ENCODE assay signal across 8 cellular contexts in genomic region chr17:55265434-55266021, GRCh38. TPM values are rescaled to one million over a fixed set of nuclear protein-coding genes. Genes with fewer than 3 reads are reported as not detected.
DNase-seq lines count a peak whose midpoint lies in the region; ATAC-seq, FAIRE-seq and TF ChIP-seq lines count a peak whose summit lies in the region.

No MANE protein-coding gene starts in this region.

- CTCF ChIA-PET in A549 (lab: Yijun Ruan, JAX): interaction anchor here (0.7 to 1.6 kb wide), 4 partner anchors 9 to 90 kb away, joined by 3 to 6 read pairs (median 4); no protein-coding TSS in a partner anchor

- POLR2A ChIA-PET in A549 (lab: Yijun Ruan, JAX): no interaction called here

- H3K27me3 ChIP-seq in MG63 (peaks cover 17% of the 10 kb centered on the region), lower lobe of right lung (ENCODE audit: low read depth) (peaks cover 45% of the 10 kb centered on the region), thoracic aorta (replicated peaks; ENCODE audit: insufficient read depth) (no peaks in the 10 kb centered on the region)

- H3K27ac Mint-ChIP-seq in central memory CD8-positive, alpha-beta T cell (ENCODE audit: low read depth): no peak overlapping the region

- peaks cover 4% of the 10 kb centered on the region for H3K36me3 Mint-ChIP-seq in central memory CD8-positive, alpha-beta T cell (ENCODE audit: insufficient read depth)

- no peak for TF ChIP-seq EP300 in A549 (IDR thresholded peaks at IDR 0.05)

- H3K9me3 Mint-ChIP-seq in central memory CD8-positive, alpha-beta T cell: no peaks in the 10 kb centered on the region

- peak in 1 of 2 experiments; percentile 12; a peak in 2 of 6 replicates for ATAC-seq in A549
- ATAC-seq in central memory CD8-positive, alpha-beta T cell (replicated peaks; ENCODE audit: extremely low read depth, poor library complexity, severe bottlenecking): no peak
- peak; percentile 54 to 56 for ATAC-seq in lower lobe of right lung
- no peak for ATAC-seq in thoracic aorta (ENCODE audit: insufficient number of reproducible peaks, low FRiP score, low read depth)
- no peak for ATAC-seq in GM19463 (IDR thresholded peaks at IDR 0.05; ENCODE audit: unreplicated experiment)

- peak overlapping the region; percentile 41 for H3K4me3 Mint-ChIP-seq in central memory CD8-positive, alpha-beta T cell

- peaks cover 85% of the 10 kb centered on the region for H3K27me3 Mint-ChIP-seq in central memory CD8-positive, alpha-beta T cell

- no peak for TF ChIP-seq RAD21 in A549 (conservative IDR thresholded peaks at IDR 0.05 in 1 of 2, IDR thresholded peaks at IDR 0.05 in 1 of 2)

- no peak for FAIRE-seq in A549 (lab: Jason Lieb, UNC)

- peak overlapping the region; percentile 53 to 75; a peak in 5 of 6 replicates for H3K27ac ChIP-seq in A549
- peak overlapping the region; percentile 77 for H3K27ac ChIP-seq in lower lobe of right lung
- peak overlapping the region; percentile 81 to 92 for H3K27ac ChIP-seq in thoracic aorta

- DNase-seq in A549 (ENCODE audit: low read depth in 1 of 2, low spot score in 1 of 2): no peak
- no peak for DNase-seq in MG63
- no peak for DNase-seq in central memory CD8-positive, alpha-beta T cell (ENCODE audit: low spot score in 2 of 2)
- DNase-seq in lower lobe of right lung: no peak
- no peak for DNase-seq in thoracic aorta (ENCODE audit: low spot score)
- no peak for DNase-seq in NCI-H1105 treated with DMSO at 0.1 percent for 48 hours (lab: John Stamatoyannopoulos, UW)
- no peak for DNase-seq in SIG-M5 (lab: John Stamatoyannopoulos, UW)

- H3K4me2 ChIP-seq in A549: peak overlapping the region; percentile 97

- H3K9me3 ChIP-seq in A549 (peaks cover 5% of the 10 kb centered on the region; the same call in 1 of the 3 replicates), MG63 (no peaks in the 10 kb centered on the region), lower lobe of right lung (no peaks in the 10 kb centered on the region), thoracic aorta (no peaks in the 10 kb centered on the region)

- peaks cover 13% of the 10 kb centered on the region for H3K4me1 Mint-ChIP-seq in central memory CD8-positive, alpha-beta T cell

- intact Hi-C loops in lower lobe of right lung (cut with DNase I): no loop called here

- H3K4me3 ChIP-seq in A549 (peak overlapping the region; percentile 58), MG63 (peak overlapping the region; percentile 48), lower lobe of right lung (peak overlapping the region; percentile 61), thoracic aorta (peak overlapping the region; percentile 86)

- H3K4me1 ChIP-seq in A549 (peaks cover 12% of the 10 kb centered on the region; the same call in 1 of the 3 replicates), lower lobe of right lung (peaks cover 14% of the 10 kb centered on the region), thoracic aorta (ENCODE audit: control insufficient read depth in 1 of 2, low read depth in 2 of 2) (peaks cover 17 to 55% of the 10 kb centered on the region in 2 donors)

- 13% methylated on average over 34 of the region's 48 CpGs for WGBS in A549 (ENCODE audit: missing lambda C conversion rate)

- H3K36me3 ChIP-seq in MG63 (no peaks in the 10 kb centered on the region), lower lobe of right lung (no peaks in the 10 kb centered on the region), thoracic aorta (no peaks in the 10 kb centered on the region)

- no peak for TF ChIP-seq POLR2A in A549 (IDR thresholded peaks at IDR 0.05; ENCODE audit: low read length)

- TF ChIP-seq CTCF in A549 (IDR thresholded peaks at IDR 0.05) (no peak), lower lobe of right lung (IDR thresholded peaks at IDR 0.05) (no peak), thoracic aorta (IDR thresholded peaks at IDR 0.05) (no peak)

TF ChIP-seq in A549, 52 proteins besides CTCF, POLR2A, EP300 and RAD21:
- TF ChIP-seq E2F6 (IDR thresholded peaks at IDR 0.05; ENCODE audit: borderline replicate concordance, low read depth) (peak; percentile 23; the same call in 1 of the 2 replicates), BHLHE40 (IDR thresholded peaks at IDR 0.05; ENCODE audit: low read depth, low read length) (no peak), ZC3H11A (IDR thresholded peaks at IDR 0.05) (no peak), ZFP36 (IDR thresholded peaks at IDR 0.05; ENCODE audit: borderline replicate concordance, partially characterized antibody) (no peak), ELK1 (IDR thresholded peaks at IDR 0.05; ENCODE audit: low read depth, low read length) (no peak)

RNA-seq across cellular contexts. Expression of gene HLF, which starts 0.8 kb away (rescaled TPM):
- polyA plus RNA-seq in A549 (2011; rRNA removed) (1.0 and 1.4 TPM in 2 replicates), A549 (2017; fragmentation: RNase III; extraction: RNeasy Plus Mini Kit Qiagen cat#74134 plus additional on column Dnase treatment) (0.31 to 0.71 TPM (median 0.35 TPM) in 3 replicates)
- polyA plus RNA-seq in A549 (2012; cell fraction: cytosol; rRNA removed): 0.29 and 0.47 TPM in 2 replicates
- 0.28 and 0.56 TPM in 2 replicates for polyA plus RNA-seq in A549 (2012; cell fraction: nucleus; rRNA removed)
- polyA minus RNA-seq in A549 (2011; rRNA and poly(A)+ RNA removed): 3.8 and 3.9 TPM in 2 replicates
- 1.9 and 8.2 TPM in 2 replicates for total RNA-seq in MG63 (2014; rRNA removed; shearing (Covaris generic); ENCODE audit: low replicate concordance)
- total RNA-seq in lower lobe of right lung (29.4 TPM), thoracic aorta (10 to 100 TPM; 10.2 to 12.5 TPM)

Comparison
In these comparisons a context has a peak if more than half of its experiments do, and no peak if none do; other contexts are left out.
1. ATAC-seq: peak in lower lobe of right lung (2 of 2); none in central memory CD8-positive, alpha-beta T cell (single experiment), thoracic aorta (single experiment) and GM19463 (single experiment).
2. Peak in every context shown above with its lines, with median percentiles within 50 percentile points of each other: H3K27ac ChIP-seq and H3K4me3 ChIP-seq.